In the genomic region with DNA sequence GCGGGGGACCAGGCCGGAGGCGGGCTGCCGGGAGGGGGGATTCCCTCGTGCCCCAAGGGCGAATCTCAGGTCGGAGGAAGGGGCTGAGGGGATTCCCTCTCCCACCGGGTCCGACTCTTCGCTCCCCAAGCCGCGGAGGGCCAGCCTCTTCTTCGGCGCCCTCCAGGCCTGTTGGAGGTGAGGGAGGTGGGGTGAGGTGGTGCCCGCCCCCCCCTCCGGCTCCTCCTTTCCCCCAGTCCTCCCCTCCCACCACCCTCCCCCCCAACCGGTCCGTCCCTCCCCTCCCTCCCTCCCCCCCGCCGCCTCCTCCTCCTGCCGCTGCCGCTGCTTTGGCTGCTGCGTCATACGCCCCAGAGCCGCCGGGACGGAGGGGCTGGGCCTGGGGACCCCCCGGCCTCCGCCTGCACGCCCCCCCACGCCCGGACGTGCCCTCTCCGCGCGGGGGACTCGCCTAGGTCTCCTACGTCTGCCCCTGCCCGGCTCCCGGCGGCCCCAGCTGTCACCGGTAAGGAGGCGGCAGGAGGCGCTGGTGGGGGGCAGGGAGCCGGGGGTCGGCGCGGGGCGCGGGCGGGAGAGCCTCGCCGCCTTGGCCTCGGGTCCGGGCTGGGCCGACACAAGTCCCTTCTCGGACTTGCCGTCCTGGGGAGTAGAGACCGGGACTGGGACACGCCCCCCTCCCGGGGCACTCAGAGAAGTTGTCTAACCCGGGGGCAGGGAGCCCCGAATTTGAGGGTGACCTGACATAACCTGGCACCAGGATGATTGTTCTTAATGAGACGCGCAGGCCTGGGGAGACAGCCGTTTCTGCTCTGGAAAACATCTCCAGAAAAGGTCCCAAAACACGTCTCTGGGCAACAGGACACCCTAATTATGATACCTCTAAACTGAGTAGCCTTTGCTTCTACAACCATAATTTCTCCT, we compare ENCODE assay signal across 1 cellular context.
TF ChIP-seq lines count a peak whose summit lies in the region.

A gene (plus strand): TSS at position 304 of the 921 bp plus-strand sequence. CDS start 1,250 bp downstream, outside the sequence.

TF ChIP-seq in HepG2, 621 proteins besides CTCF, POLR2A, EP300 and RAD21 (continued from another document and continues in another):
- TF ChIP-seq, protein P1, sequence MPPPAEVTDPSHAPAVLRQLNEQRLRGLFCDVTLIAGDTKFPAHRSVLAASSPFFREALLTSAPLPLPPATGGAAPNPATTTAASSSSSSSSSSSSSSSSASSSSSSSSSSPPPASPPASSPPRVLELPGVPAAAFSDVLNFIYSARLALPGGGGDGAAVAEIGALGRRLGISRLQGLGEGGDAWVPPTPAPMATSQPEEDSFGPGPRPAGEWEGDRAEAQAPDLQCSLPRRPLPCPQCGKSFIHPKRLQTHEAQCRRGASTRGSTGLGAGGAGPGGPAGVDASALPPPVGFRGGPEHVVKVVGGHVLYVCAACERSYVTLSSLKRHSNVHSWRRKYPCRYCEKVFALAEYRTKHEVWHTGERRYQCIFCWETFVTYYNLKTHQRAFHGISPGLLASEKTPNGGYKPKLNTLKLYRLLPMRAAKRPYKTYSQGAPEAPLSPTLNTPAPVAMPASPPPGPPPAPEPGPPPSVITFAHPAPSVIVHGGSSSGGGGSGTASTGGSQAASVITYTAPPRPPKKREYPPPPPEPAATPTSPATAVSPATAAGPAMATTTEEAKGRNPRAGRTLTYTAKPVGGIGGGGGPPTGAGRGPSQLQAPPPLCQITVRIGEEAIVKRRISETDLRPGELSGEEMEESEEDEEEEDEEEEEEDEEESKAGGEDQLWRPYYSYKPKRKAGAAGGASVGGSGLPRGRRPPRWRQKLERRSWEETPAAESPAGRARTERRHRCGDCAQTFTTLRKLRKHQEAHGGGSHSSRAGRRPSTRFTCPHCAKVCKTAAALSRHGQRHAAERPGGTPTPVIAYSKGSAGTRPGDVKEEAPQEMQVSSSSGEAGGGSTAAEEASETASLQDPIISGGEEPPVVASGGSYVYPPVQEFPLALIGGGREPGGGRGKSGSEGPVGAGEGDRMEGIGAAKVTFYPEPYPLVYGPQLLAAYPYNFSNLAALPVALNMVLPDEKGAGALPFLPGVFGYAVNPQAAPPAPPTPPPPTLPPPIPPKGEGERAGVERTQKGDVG (CRISPR knock-in tag; IDR thresholded peaks at IDR 0.05; ENCODE audit: borderline replicate concordance): no peak
- TF ChIP-seq ATF7-NPFF (CRISPR knock-in tag; IDR thresholded peaks at IDR 0.05; ENCODE audit: low read depth): peak; percentile 62; the same call in 1 of the 2 replicates
- TF ChIP-seq XRCC5 (optimal IDR thresholded peaks at IDR 0.05; ENCODE audit: low read length): no peak
- TF ChIP-seq, protein P2, sequence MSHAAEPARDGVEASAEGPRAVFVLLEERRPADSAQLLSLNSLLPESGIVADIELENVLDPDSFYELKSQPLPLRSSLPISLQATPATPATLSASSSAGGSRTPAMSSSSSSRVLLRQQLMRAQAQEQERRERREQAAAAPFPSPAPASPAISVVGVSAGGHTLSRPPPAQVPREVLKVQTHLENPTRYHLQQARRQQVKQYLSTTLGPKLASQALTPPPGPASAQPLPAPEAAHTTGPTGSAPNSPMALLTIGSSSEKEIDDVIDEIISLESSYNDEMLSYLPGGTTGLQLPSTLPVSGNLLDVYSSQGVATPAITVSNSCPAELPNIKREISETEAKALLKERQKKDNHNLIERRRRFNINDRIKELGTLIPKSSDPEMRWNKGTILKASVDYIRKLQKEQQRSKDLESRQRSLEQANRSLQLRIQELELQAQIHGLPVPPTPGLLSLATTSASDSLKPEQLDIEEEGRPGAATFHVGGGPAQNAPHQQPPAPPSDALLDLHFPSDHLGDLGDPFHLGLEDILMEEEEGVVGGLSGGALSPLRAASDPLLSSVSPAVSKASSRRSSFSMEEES (CRISPR knock-in tag; IDR thresholded peaks at IDR 0.05): no peak
- no peak for TF ChIP-seq ELF3 (CRISPR knock-in tag; IDR thresholded peaks at IDR 0.05)
- peak; percentile 74; the same call in 1 of the 2 replicates for TF ChIP-seq HDAC1 (CRISPR knock-in tag; IDR thresholded peaks at IDR 0.05)
- TF ChIP-seq FOXJ3 (CRISPR knock-in tag; IDR thresholded peaks at IDR 0.05; ENCODE audit: borderline replicate concordance): no peak
- TF ChIP-seq ZNF878 (CRISPR knock-in tag; IDR thresholded peaks at IDR 0.05): no peak
- no peak for TF ChIP-seq TBP (CRISPR knock-in tag; IDR thresholded peaks at IDR 0.05)
- TF ChIP-seq ETV5 (CRISPR knock-in tag; IDR thresholded peaks at IDR 0.05; ENCODE audit: borderline replicate concordance): 0 out of 2 replicates have a peak, but pooled peaks have one; percentile 8
- TF ChIP-seq FLYWCH1 (CRISPR knock-in tag; IDR thresholded peaks at IDR 0.05): no peak
- no peak for TF ChIP-seq ZNF234 (CRISPR knock-in tag; conservative IDR thresholded peaks at IDR 0.05)
- no peak for TF ChIP-seq NCOA1 (CRISPR knock-in tag; IDR thresholded peaks at IDR 0.05)
- TF ChIP-seq SRF (IDR thresholded peaks at IDR 0.05; ENCODE audit: low read depth, low read length): no peak
- TF ChIP-seq ZNF788 (CRISPR knock-in tag; IDR thresholded peaks at IDR 0.05; ENCODE audit: borderline replicate concordance): no peak
- TF ChIP-seq SIX1 (CRISPR knock-in tag; IDR thresholded peaks at IDR 0.05; ENCODE audit: borderline replicate concordance): no peak
- TF ChIP-seq FOXM1 (CRISPR knock-in tag; IDR thresholded peaks at IDR 0.05): no peak
- TF ChIP-seq RBM22 (optimal IDR thresholded peaks at IDR 0.05; ENCODE audit: low read length): no peak
- TF ChIP-seq CENPX (CRISPR knock-in tag; IDR thresholded peaks at IDR 0.05): no peak
- TF ChIP-seq ZNF782 (CRISPR knock-in tag; IDR thresholded peaks at IDR 0.05; ENCODE audit: borderline replicate concordance): no peak
- TF ChIP-seq TRIM24 (CRISPR knock-in tag; IDR thresholded peaks at IDR 0.05): no peak
- TF ChIP-seq ZKSCAN8 (CRISPR knock-in tag; IDR thresholded peaks at IDR 0.05; ENCODE audit: borderline replicate concordance): no peak
- no peak for TF ChIP-seq RFX5 (IDR thresholded peaks at IDR 0.05; ENCODE audit: low read depth, low read length)
- TF ChIP-seq EEA1 (CRISPR knock-in tag; IDR thresholded peaks at IDR 0.05; ENCODE audit: borderline replicate concordance): peak; percentile 65; the same call in 1 of the 2 replicates
- no peak for TF ChIP-seq ZNF780A (CRISPR knock-in tag; IDR thresholded peaks at IDR 0.05)
- no peak for TF ChIP-seq NKX3-1 (CRISPR knock-in tag; IDR thresholded peaks at IDR 0.05)
- TF ChIP-seq NONO (IDR thresholded peaks at IDR 0.05): no peak
- TF ChIP-seq NONO (CRISPR knock-in tag; conservative IDR thresholded peaks at IDR 0.05): 0 out of 2 replicates have a peak, but pooled peaks have one; percentile 52
- TF ChIP-seq ZNF562 (CRISPR knock-in tag; IDR thresholded peaks at IDR 0.05; ENCODE audit: borderline replicate concordance): no peak
- no peak for TF ChIP-seq ZNF367 (CRISPR knock-in tag; IDR thresholded peaks at IDR 0.05; ENCODE audit: borderline replicate concordance)
- no peak for TF ChIP-seq ZNF225 (CRISPR knock-in tag; IDR thresholded peaks at IDR 0.05)
- no peak for TF ChIP-seq ZNF660 (CRISPR knock-in tag; IDR thresholded peaks at IDR 0.05; ENCODE audit: borderline replicate concordance, low read depth)
- no peak for TF ChIP-seq ATM (IDR thresholded peaks at IDR 0.05; ENCODE audit: borderline replicate concordance)
- no peak for TF ChIP-seq TOPORS (CRISPR knock-in tag; IDR thresholded peaks at IDR 0.05)
- no peak for TF ChIP-seq ZNF136 (CRISPR knock-in tag; IDR thresholded peaks at IDR 0.05; ENCODE audit: low read depth)
- no peak for TF ChIP-seq ZSCAN9 (CRISPR knock-in tag; IDR thresholded peaks at IDR 0.05; ENCODE audit: borderline replicate concordance)
- no peak for TF ChIP-seq NR2F6 (IDR thresholded peaks at IDR 0.05)
- TF ChIP-seq NR2F6 (CRISPR knock-in tag; IDR thresholded peaks at IDR 0.05): no peak
- no peak for TF ChIP-seq KLF6 (CRISPR knock-in tag; IDR thresholded peaks at IDR 0.05)
- TF ChIP-seq, protein P3, sequence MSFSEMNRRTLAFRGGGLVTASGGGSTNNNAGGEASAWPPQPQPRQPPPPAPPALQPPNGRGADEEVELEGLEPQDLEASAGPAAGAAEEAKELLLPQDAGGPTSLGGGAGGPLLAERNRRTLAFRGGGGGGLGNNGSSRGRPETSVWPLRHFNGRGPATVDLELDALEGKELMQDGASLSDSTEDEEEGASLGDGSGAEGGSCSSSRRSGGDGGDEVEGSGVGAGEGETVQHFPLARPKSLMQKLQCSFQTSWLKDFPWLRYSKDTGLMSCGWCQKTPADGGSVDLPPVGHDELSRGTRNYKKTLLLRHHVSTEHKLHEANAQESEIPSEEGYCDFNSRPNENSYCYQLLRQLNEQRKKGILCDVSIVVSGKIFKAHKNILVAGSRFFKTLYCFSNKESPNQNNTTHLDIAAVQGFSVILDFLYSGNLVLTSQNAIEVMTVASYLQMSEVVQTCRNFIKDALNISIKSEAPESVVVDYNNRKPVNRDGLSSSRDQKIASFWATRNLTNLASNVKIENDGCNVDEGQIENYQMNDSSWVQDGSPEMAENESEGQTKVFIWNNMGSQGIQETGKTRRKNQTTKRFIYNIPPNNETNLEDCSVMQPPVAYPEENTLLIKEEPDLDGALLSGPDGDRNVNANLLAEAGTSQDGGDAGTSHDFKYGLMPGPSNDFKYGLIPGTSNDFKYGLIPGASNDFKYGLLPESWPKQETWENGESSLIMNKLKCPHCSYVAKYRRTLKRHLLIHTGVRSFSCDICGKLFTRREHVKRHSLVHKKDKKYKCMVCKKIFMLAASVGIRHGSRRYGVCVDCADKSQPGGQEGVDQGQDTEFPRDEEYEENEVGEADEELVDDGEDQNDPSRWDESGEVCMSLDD (CRISPR knock-in tag; IDR thresholded peaks at IDR 0.05; ENCODE audit: borderline replicate concordance): no peak
- no peak for TF ChIP-seq ZFP36 (IDR thresholded peaks at IDR 0.05; ENCODE audit: borderline replicate concordance, low read depth, low read length, partially characterized antibody)
- TF ChIP-seq ZNF382 (CRISPR knock-in tag; IDR thresholded peaks at IDR 0.05; ENCODE audit: borderline replicate concordance): no peak
- TF ChIP-seq, protein P4, sequence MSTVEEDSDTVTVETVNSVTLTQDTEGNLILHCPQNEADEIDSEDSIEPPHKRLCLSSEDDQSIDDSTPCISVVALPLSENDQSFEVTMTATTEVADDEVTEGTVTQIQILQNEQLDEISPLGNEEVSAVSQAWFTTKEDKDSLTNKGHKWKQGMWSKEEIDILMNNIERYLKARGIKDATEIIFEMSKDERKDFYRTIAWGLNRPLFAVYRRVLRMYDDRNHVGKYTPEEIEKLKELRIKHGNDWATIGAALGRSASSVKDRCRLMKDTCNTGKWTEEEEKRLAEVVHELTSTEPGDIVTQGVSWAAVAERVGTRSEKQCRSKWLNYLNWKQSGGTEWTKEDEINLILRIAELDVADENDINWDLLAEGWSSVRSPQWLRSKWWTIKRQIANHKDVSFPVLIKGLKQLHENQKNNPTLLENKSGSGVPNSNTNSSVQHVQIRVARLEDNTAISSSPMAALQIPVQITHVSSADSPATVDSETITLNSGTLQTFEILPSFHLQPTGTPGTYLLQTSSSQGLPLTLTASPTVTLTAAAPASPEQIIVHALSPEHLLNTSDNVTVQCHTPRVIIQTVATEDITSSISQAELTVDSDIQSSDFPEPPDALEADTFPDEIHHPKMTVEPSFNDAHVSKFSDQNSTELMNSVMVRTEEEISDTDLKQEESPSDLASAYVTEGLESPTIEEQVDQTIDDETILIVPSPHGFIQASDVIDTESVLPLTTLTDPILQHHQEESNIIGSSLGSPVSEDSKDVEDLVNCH (CRISPR knock-in tag; IDR thresholded peaks at IDR 0.05): no peak
- TF ChIP-seq TGIF2 (CRISPR knock-in tag; IDR thresholded peaks at IDR 0.05): peak; percentile 59; the same call in 1 of the 2 replicates
- no peak for TF ChIP-seq ZNF12 (CRISPR knock-in tag; IDR thresholded peaks at IDR 0.05)
- peak; percentile 59; the same call in 1 of the 2 replicates for TF ChIP-seq DNMT1 (CRISPR knock-in tag; IDR thresholded peaks at IDR 0.05)
- no peak for TF ChIP-seq ATAD3A (CRISPR knock-in tag; IDR thresholded peaks at IDR 0.05)
- no peak for TF ChIP-seq ZKSCAN5 (CRISPR knock-in tag; IDR thresholded peaks at IDR 0.05)
- no peak for TF ChIP-seq NPAS2 (CRISPR knock-in tag; IDR thresholded peaks at IDR 0.05; ENCODE audit: borderline replicate concordance)
- TF ChIP-seq DNMT3B (CRISPR knock-in tag; conservative IDR thresholded peaks at IDR 0.05): no peak
- TF ChIP-seq ZNF510 (CRISPR knock-in tag; IDR thresholded peaks at IDR 0.05; ENCODE audit: low read depth): no peak
- no peak for TF ChIP-seq DMAP1 (CRISPR knock-in tag; IDR thresholded peaks at IDR 0.05)
- TF ChIP-seq, protein P5, sequence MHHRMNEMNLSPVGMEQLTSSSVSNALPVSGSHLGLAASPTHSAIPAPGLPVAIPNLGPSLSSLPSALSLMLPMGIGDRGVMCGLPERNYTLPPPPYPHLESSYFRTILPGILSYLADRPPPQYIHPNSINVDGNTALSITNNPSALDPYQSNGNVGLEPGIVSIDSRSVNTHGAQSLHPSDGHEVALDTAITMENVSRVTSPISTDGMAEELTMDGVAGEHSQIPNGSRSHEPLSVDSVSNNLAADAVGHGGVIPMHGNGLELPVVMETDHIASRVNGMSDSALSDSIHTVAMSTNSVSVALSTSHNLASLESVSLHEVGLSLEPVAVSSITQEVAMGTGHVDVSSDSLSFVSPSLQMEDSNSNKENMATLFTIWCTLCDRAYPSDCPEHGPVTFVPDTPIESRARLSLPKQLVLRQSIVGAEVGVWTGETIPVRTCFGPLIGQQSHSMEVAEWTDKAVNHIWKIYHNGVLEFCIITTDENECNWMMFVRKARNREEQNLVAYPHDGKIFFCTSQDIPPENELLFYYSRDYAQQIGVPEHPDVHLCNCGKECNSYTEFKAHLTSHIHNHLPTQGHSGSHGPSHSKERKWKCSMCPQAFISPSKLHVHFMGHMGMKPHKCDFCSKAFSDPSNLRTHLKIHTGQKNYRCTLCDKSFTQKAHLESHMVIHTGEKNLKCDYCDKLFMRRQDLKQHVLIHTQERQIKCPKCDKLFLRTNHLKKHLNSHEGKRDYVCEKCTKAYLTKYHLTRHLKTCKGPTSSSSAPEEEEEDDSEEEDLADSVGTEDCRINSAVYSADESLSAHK (CRISPR knock-in tag; IDR thresholded peaks at IDR 0.05; ENCODE audit: borderline replicate concordance): no peak
- no peak for TF ChIP-seq ZNF543 (CRISPR knock-in tag; IDR thresholded peaks at IDR 0.05)
- no peak for TF ChIP-seq GATAD2A (CRISPR knock-in tag; IDR thresholded peaks at IDR 0.05)
- TF ChIP-seq KAT8 (CRISPR knock-in tag; IDR thresholded peaks at IDR 0.05): no peak
- TF ChIP-seq, protein P6, sequence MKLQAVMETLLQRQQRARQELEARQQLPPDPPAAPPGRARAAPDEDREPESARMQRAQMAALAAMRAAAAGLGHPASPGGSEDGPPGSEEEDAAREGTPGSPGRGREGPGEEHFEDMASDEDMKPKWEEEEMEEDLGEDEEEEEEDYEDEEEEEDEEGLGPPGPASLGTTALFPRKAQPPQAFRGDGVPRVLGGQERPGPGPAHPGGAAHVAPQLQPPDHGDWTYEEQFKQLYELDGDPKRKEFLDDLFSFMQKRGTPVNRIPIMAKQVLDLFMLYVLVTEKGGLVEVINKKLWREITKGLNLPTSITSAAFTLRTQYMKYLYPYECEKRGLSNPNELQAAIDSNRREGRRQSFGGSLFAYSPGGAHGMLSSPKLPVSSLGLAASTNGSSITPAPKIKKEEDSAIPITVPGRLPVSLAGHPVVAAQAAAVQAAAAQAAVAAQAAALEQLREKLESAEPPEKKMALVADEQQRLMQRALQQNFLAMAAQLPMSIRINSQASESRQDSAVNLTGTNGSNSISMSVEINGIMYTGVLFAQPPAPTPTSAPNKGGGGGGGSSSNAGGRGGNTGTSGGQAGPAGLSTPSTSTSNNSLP (IDR thresholded peaks at IDR 0.05; ENCODE audit: low read depth, low read length): no peak
- no peak for TF ChIP-seq AGO1 (IDR thresholded peaks at IDR 0.05; ENCODE audit: low read depth, low read length, poor library complexity, severe bottlenecking)
- no peak; the same call in 1 of the 2 replicates for TF ChIP-seq MEIS2 (CRISPR knock-in tag; IDR thresholded peaks at IDR 0.05)
- peak; percentile 62; the same call in 1 of the 2 replicates for TF ChIP-seq RBFOX2 (IDR thresholded peaks at IDR 0.05; ENCODE audit: low read depth, low read length)
